In genomic region chr6:73254323-73254722, GRCh38 we compare ENCODE assay signal across 1 cellular context. TPM values are rescaled to one million over a fixed set of nuclear protein-coding genes. Genes with fewer than 3 reads are reported as not detected.
"Had no signal": no experiment of that assay in that cellular context is flagged by ENCODE, and none has a peak within 500 bp of the region (broad histone marks: within the 10 kb centered on the region; RNA-seq: fewer than 3 reads in every experiment).

No MANE protein-coding gene starts in this region.

RNA-seq across cellular contexts. Expression of gene KHDC1L, which starts 29.0 kb away (rescaled TPM):
- total RNA-seq: GM12878 had no signal
